Comparison of ENCODE assay signal across 12 cellular contexts in the genomic region with DNA sequence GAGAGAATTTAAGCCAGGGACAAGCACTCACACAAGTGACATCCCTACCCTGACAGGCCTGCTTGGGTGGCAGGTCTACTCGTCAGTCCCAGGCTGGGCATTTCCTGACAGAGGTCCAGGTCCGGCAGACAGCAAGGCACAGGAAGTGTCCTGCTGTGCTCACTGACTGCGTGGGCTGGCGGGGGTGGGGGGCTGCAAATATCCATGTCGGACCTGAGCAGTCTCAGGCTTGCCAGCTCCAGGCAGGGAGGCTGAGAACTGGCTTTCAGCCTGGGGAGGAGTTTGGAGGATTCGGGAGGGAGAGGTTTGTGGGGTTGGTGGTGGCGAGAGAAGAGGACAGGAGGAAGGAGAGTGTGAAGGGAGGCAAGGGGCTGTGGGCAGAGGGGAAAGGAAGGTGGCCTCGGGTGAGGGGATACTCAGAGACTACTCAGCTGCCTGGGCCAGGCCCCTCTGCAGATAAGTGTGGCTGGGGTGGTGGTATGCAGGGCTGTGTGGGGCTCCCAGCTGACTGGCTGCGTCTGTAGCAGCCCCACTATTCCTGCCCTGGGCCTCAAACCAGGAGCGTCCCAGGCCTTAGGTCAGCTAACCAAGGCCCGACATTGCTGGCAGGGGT. TPM values are rescaled to one million over a fixed set of nuclear protein-coding genes. Genes with fewer than 3 reads are reported as not detected.
DNase-seq lines count a peak whose midpoint lies in the region; TF ChIP-seq lines count a peak whose summit lies in the region.
"Had no signal": no experiment of that assay in that cellular context is flagged by ENCODE, and none has a peak within 500 bp of the region (broad histone marks: within the 10 kb centered on the region; RNA-seq: fewer than 3 reads in every experiment).

No MANE protein-coding gene starts in this region.

- peaks cover 96% of the 10 kb centered on the region for H3K4me1 ChIP-seq in BLaER1
- H3K4me1 ChIP-seq in esophagus muscularis mucosa, result peaks cover 87 to 100% (median 100%) of the 10 kb centered on the region in 4 donors
- H3K4me1 ChIP-seq in trophoblast cell (ENCODE audit: control insufficient read depth in 1 of 2, insufficient read depth in 2 of 2, low read length in 2 of 2), result peaks cover 49 to 60% of the 10 kb centered on the region in 2 experiments
- no peaks in the 10 kb centered on the region for H3K4me1 ChIP-seq in mammary epithelial cell (ENCODE audit: insufficient read depth, low read length)

- H3K79me2 ChIP-seq in trophoblast cell (ENCODE audit: control insufficient read depth, insufficient read depth, low read length, poor library complexity), result peaks cover 8% of the 10 kb centered on the region
- H3K79me2 ChIP-seq in mammary epithelial cell (ENCODE audit: insufficient read depth, low read length), result no peaks in the 10 kb centered on the region

- H3K4me2 ChIP-seq in BLaER1 (peak overlapping the region; percentile 87), trophoblast cell (ENCODE audit: low read length) (no peak overlapping the region), mammary epithelial cell (ENCODE audit: insufficient read depth, low read depth, low read length) (no peak overlapping the region)

- peak overlapping the region; percentile 55 for H3K18ac ChIP-seq in trophoblast cell (ENCODE audit: low read length)

- peak overlapping the region; percentile 33 for H4K91ac ChIP-seq in trophoblast cell (ENCODE audit: low read depth, low read length)

- intact Hi-C loops in esophagus muscularis mucosa (cut with DNase I), result no loop called here
- intact Hi-C loops in head of caudate nucleus (cut with DNase I), result no loop called here
- intact Hi-C loops in mammary epithelial cell (cut with micrococcal nuclease), result no loop called here

- H3K9ac ChIP-seq in BLaER1 (no peak overlapping the region; the same call in 1 of the 2 replicates), trophoblast cell (ENCODE audit: low read length) (no peak overlapping the region), mammary epithelial cell (ENCODE audit: insufficient read depth, low read length) (no peak overlapping the region)

- H3K9me3 ChIP-seq in BLaER1 (no peaks in the 10 kb centered on the region), MG63 (no peaks in the 10 kb centered on the region), esophagus muscularis mucosa (no peaks in the 10 kb centered on the region), trophoblast cell (ENCODE audit: insufficient read depth, low read depth, low read length) (peaks cover 10% of the 10 kb centered on the region), mammary epithelial cell (replicated peaks; ENCODE audit: insufficient read depth, low read length) (no peaks in the 10 kb centered on the region)

- no peak overlapping the region for H3K4me3 ChIP-seq in BLaER1
- H3K4me3 ChIP-seq in MG63, result no peak overlapping the region
- H3K4me3 ChIP-seq in esophagus muscularis mucosa, result no peak overlapping the region
- H3K4me3 ChIP-seq in trophoblast cell (ENCODE audit: low read depth, low read length), result no peak overlapping the region
- no peak overlapping the region for H3K4me3 ChIP-seq in mammary epithelial cell (replicated peaks in 1 of 3; ENCODE audit: insufficient read depth in 1 of 3, low read depth in 2 of 3, low read length in 3 of 3)

- peak overlapping the region; percentile 10 for H4K8ac ChIP-seq in trophoblast cell (ENCODE audit: low read depth, low read length)

- H2BK120ac ChIP-seq in trophoblast cell (ENCODE audit: insufficient read depth, low read length, poor library complexity), result peak overlapping the region; percentile 44

- CTCF ChIA-PET in mammary epithelial cell (lab: Charles Lee; ENCODE audit: low non-redundant PET), result no interaction called here

- H2AFZ ChIP-seq in trophoblast cell (ENCODE audit: insufficient read depth, low read length, poor library complexity) (no peak overlapping the region), mammary epithelial cell (ENCODE audit: low read depth, low read length) (no peak overlapping the region)

- no peak for TF ChIP-seq POLR2A in esophagus muscularis mucosa (IDR thresholded peaks at IDR 0.05; ENCODE audit: low read depth)

- H2AK5ac ChIP-seq in trophoblast cell (ENCODE audit: low read length), result peak overlapping the region; percentile 22

- peak overlapping the region; percentile 15 for H2BK12ac ChIP-seq in trophoblast cell (ENCODE audit: low read length)

- peaks cover 41% of the 10 kb centered on the region for H3K36me3 ChIP-seq in BLaER1
- peaks cover 2% of the 10 kb centered on the region; the same call in 1 of the 2 replicates for H3K36me3 ChIP-seq in MG63
- H3K36me3 ChIP-seq in esophagus muscularis mucosa, result peaks cover 3 to 42% (median 28%) of the 10 kb centered on the region in 4 donors
- peaks cover 25 to 26% of the 10 kb centered on the region in 2 experiments for H3K36me3 ChIP-seq in trophoblast cell (ENCODE audit: control insufficient read depth in 1 of 2, insufficient read depth in 2 of 2, low read length in 2 of 2)
- H3K36me3 ChIP-seq in mammary epithelial cell (ENCODE audit: insufficient read depth, low read length), result no peaks in the 10 kb centered on the region

- dilution Hi-C loops in mammary epithelial cell (cut with HindIII; ENCODE audit: low sequenced_read_pairs), result loop anchor here (10.0 kb wide), 3 partner anchors 62 to 282 kb away; no protein-coding TSS in a partner anchor

- peak overlapping the region; percentile 25 for H3K14ac ChIP-seq in trophoblast cell (ENCODE audit: low read length)

- H3K4ac ChIP-seq in trophoblast cell (ENCODE audit: low read depth, low read length), result peak overlapping the region; percentile 7

- peak overlapping the region; percentile 22 for H4K12ac ChIP-seq in trophoblast cell (ENCODE audit: low read depth, low read length)

- H3K27me3 ChIP-seq in BLaER1 (peaks cover 35% of the 10 kb centered on the region), MG63 (no peaks in the 10 kb centered on the region), esophagus muscularis mucosa (no peaks in the 10 kb centered on the region), trophoblast cell (ENCODE audit: insufficient read depth, low read length) (peaks cover 21% of the 10 kb centered on the region), mammary epithelial cell (ENCODE audit: insufficient read depth, low read length) (no peaks in the 10 kb centered on the region)

- peaks cover 24% of the 10 kb centered on the region for H3K79me1 ChIP-seq in trophoblast cell (ENCODE audit: low read length)

- no peak for TF ChIP-seq EP300 in esophagus muscularis mucosa (IDR thresholded peaks at IDR 0.05)

- no peak overlapping the region for H3K23ac ChIP-seq in trophoblast cell (ENCODE audit: low read length)

- DNase-seq in MG63 (peak; percentile 76), esophagus muscularis mucosa (ENCODE audit: extremely low spot score) (peak; percentile 92), trophoblast cell (no peak), head of caudate nucleus (no peak), SK-N-DZ (ENCODE audit: low spot score) (no peak), mammary epithelial cell (no peak), activated T-cell treated with anti-CD3 and anti-CD28 coated beads for 4 hours (no peak)
- DNase-seq: activated CD4-positive, alpha-beta T cell treated with anti-CD3 and anti-CD28 coated beads, Interleukin-2, amount 50 U/mL, for 48 hours; naive B cell; NCI-H774 had no signal

- WGBS in esophagus muscularis mucosa, result 43% methylated on average over 11 of the region's 11 CpGs
- 100% methylated on average over 2 of the region's 11 CpGs for WGBS in trophoblast cell (ENCODE audit: extremely low coverage, insufficient coverage, insufficient read length)
- 73% methylated on average over 7 of the region's 11 CpGs for WGBS in mammary epithelial cell (ENCODE audit: low coverage, missing lambda C conversion rate)

- in situ Hi-C loops in mammary epithelial cell (cut with MboI; ENCODE audit: low sequenced_read_pairs in 2 of 2), result loop anchor here in 1 of 2 donors (10.0 kb wide), 1 partner anchor 182 kb away; no protein-coding TSS in a partner anchor

- BruUV-seq in mammary epithelial cell (replicated peaks; lab: Mats Ljungman, UMichigan), result no TSS peak

- peak overlapping the region; percentile 32 for H2BK5ac ChIP-seq in trophoblast cell (ENCODE audit: low read depth, low read length, poor library complexity)

- H3K27ac ChIP-seq in BLaER1 (peak overlapping the region; percentile 45), esophagus muscularis mucosa (replicated peaks in 1 of 4) (peak overlapping the region; percentile 90 to 97 (median 92)), trophoblast cell (ENCODE audit: low read depth, low read length) (peak overlapping the region; percentile 69), mammary epithelial cell (ENCODE audit: insufficient read depth, low read depth, low read length) (no peak overlapping the region)
- H3K27ac ChIP-seq: HL-60 had no signal

- TF ChIP-seq CTCF in esophagus muscularis mucosa (IDR thresholded peaks at IDR 0.05), result no peak
- TF ChIP-seq CTCF in mammary epithelial cell (conservative IDR thresholded peaks at IDR 0.05 in 1 of 2, IDR thresholded peaks at IDR 0.05 in 1 of 2; ENCODE audit: extremely low read depth in 1 of 2, insufficient read depth in 1 of 2, low read depth in 1 of 2, low read length in 2 of 2), result no peak

- peaks cover 9% of the 10 kb centered on the region for H4K20me1 ChIP-seq in BLaER1
- H4K20me1 ChIP-seq in mammary epithelial cell (ENCODE audit: insufficient read depth, low read length), result no peaks in the 10 kb centered on the region

RNA-seq across cellular contexts. Expression of a gene that starts 7.8 kb away (rescaled TPM):
- 0.89 and 1.1 TPM in 2 replicates for total RNA-seq in MG63 (2014; rRNA removed; shearing (Covaris generic); ENCODE audit: low replicate concordance)
- total RNA-seq in esophagus muscularis mucosa, result 10 to 100 TPM; 48.6 to 86.4 (median 54.9) TPM
- 1.4 and 1.7 TPM in 2 replicates for polyA plus RNA-seq in trophoblast cell (2013)
- polyA plus RNA-seq in SK-N-DZ (2014; cell fraction: cytosol; rRNA removed), result 0.89 and 4.4 TPM in 2 replicates
- polyA plus RNA-seq in SK-N-DZ (2014; cell fraction: nucleus; rRNA removed), result 9.0 and 14.7 TPM in 2 replicates
- total RNA-seq in mammary epithelial cell, result 1 to 10 TPM in 1 of 2 donors, under 1 TPM in 1; 0.67 to 1.3 TPM
- 0.20 TPM for polyA plus RNA-seq in mammary epithelial cell
- not detected for polyA minus RNA-seq in mammary epithelial cell

RNA-seq across cellular contexts. Expression of a gene that starts 20.9 kb away (rescaled TPM):
- total RNA-seq in MG63 (2014; rRNA removed; shearing (Covaris generic); ENCODE audit: low replicate concordance), result 36.6 and 51.8 TPM in 2 replicates
- 10 to 100 TPM; 34.9 to 38.9 (median 38.0) TPM for total RNA-seq in esophagus muscularis mucosa
- polyA plus RNA-seq in trophoblast cell (2013), result 40.2 and 44.9 TPM in 2 replicates
- polyA plus RNA-seq in SK-N-DZ (2014; cell fraction: cytosol; rRNA removed), result 40.6 and 46.7 TPM in 2 replicates
- 28.2 and 44.6 TPM in 2 replicates for polyA plus RNA-seq in SK-N-DZ (2014; cell fraction: nucleus; rRNA removed)
- 10 to 100 TPM; 44.1 to 65.7 TPM for total RNA-seq in mammary epithelial cell
- polyA plus RNA-seq in mammary epithelial cell, result 68.4 TPM
- polyA minus RNA-seq in mammary epithelial cell, result 28.3 TPM

RNA-seq across cellular contexts. Expression of a gene that starts 32.7 kb away (rescaled TPM):
- total RNA-seq in MG63 (2014; rRNA removed; shearing (Covaris generic); ENCODE audit: low replicate concordance), result 14.2 and 18.4 TPM in 2 replicates
- total RNA-seq in esophagus muscularis mucosa, result 10 to 100 TPM; 27.4 to 41.8 (median 38.3) TPM
- 15.0 and 15.8 TPM in 2 replicates for polyA plus RNA-seq in trophoblast cell (2013)
- 48.4 and 48.9 TPM in 2 replicates for polyA plus RNA-seq in SK-N-DZ (2014; cell fraction: cytosol; rRNA removed)
- polyA plus RNA-seq in SK-N-DZ (2014; cell fraction: nucleus; rRNA removed), result 129 and 146 TPM in 2 replicates
- 10 to 100 TPM; 29.0 to 36.2 TPM for total RNA-seq in mammary epithelial cell
- polyA plus RNA-seq in mammary epithelial cell, result 27.4 TPM
- polyA minus RNA-seq in mammary epithelial cell, result 64.4 TPM

RNA-seq across cellular contexts. Expression of a gene that starts 37.5 kb away (rescaled TPM):
- total RNA-seq in MG63 (2014; rRNA removed; shearing (Covaris generic); ENCODE audit: low replicate concordance), result 4.9 and 8.9 TPM in 2 replicates
- total RNA-seq in esophagus muscularis mucosa, result under 1 TPM; 0.50 to 0.86 (median 0.67) TPM
- 0.55 and 0.57 TPM in 2 replicates for polyA plus RNA-seq in trophoblast cell (2013)
- polyA plus RNA-seq in SK-N-DZ (2014; cell fraction: cytosol; rRNA removed), result not detected in 2 replicates
- 0.34 TPM in 1 of 2 replicates, not detected in the other for polyA plus RNA-seq in SK-N-DZ (2014; cell fraction: nucleus; rRNA removed)
- total RNA-seq in mammary epithelial cell, result 1 to 10 TPM in 1 of 2 donors, under 1 TPM in 1; under 0.01 to 5.7 TPM
- polyA plus RNA-seq in mammary epithelial cell, result 2.5 TPM
- polyA minus RNA-seq in mammary epithelial cell, result 1.6 TPM

Comparison
In these comparisons a context has a peak if more than half of its experiments do, and no peak if none do; other contexts are left out.
1. DNase-seq: peak in MG63 (single experiment) and esophagus muscularis mucosa (single experiment); none in trophoblast cell (0 of 2), head of caudate nucleus (0 of 42), SK-N-DZ (single experiment), mammary epithelial cell (single experiment) and activated T-cell treated with anti-CD3 and anti-CD28 coated beads for 4 hours (single experiment).
2. RNA of a gene that starts 7.8 kb away (total RNA-seq): 48.6 to 86.4 TPM in esophagus muscularis mucosa; 0.67 to 1.3 TPM in mammary epithelial cell and 0.89 to 1.1 TPM in MG63; every median in the first group is over 10 times any median in the second.